In the genomic region with DNA sequence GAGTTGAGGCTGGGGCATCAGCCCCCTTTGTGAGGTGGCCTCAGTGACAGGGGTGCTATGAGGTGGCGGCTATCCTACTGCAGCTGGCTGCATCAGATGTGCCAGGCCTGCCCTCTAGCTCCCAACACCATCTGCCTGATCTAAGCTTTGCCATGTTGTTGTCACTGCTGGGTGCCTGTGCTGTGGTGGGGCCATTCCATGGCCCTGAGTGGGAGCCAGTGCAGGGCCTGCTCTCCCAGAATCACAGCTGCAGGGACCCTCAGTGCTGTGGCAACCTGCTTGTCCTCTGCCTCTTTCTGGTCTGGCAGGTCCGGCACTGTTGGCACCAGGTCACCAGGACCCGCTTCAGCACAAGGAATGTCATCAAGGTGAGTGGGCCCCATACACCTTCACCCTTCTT, we compare ENCODE assay signal across 17 cellular contexts. TPM values are rescaled to one million over a fixed set of nuclear protein-coding genes. Genes with fewer than 3 reads are reported as not detected.
DNase-seq lines count a peak whose midpoint lies in the region; ATAC-seq and TF ChIP-seq lines count a peak whose summit lies in the region.
"Had no signal": no experiment of that assay in that cellular context is flagged by ENCODE, and none has a peak within 500 bp of the region (broad histone marks: within the 10 kb centered on the region; RNA-seq: fewer than 3 reads in every experiment).

No MANE protein-coding gene starts in this region.

- DNase-seq in DND-41 (no peak), natural killer cell (no peak), HCEC 1CT (no peak)
- DNase-seq: activated CD4-positive, CD25-positive, alpha-beta regulatory T cell treated with anti-CD3 and anti-CD28 coated beads, Interleukin-2, amount 50 U/mL, for 72 hours; activated gamma-delta T cell treated with Interleukin-2 at 50 U/mL for 16 hours; caudate nucleus; glutamatergic neuron; islet precursor cell; NCI-H187; NCI-H526 had no signal

- peak overlapping the region; percentile 2; the same call in 1 of the 2 replicates for H3K4me2 ChIP-seq in BLaER1
- H3K4me2 ChIP-seq in DND-41 (ENCODE audit: insufficient read depth, low read length) = peak overlapping the region; percentile 7

- peaks cover 25% of the 10 kb centered on the region for H3K4me1 Mint-ChIP-seq in activated naive CD8-positive, alpha-beta T cell (ENCODE audit: low read depth)
- peaks cover 19 to 23% of the 10 kb centered on the region in 2 donors for H3K4me1 Mint-ChIP-seq in natural killer cell

- no peaks in the 10 kb centered on the region for H3K9me3 Mint-ChIP-seq in activated naive CD8-positive, alpha-beta T cell (ENCODE audit: low read depth)
- no peaks in the 10 kb centered on the region for H3K9me3 Mint-ChIP-seq in natural killer cell

- H3K9ac ChIP-seq in BLaER1 (no peak overlapping the region; the same call in 1 of the 2 replicates), DND-41 (ENCODE audit: low read depth, low read length) (peak overlapping the region; percentile 97; the same call in 1 of the 2 replicates)
- H3K9ac ChIP-seq: parathyroid adenoma had no signal

- H3K27ac ChIP-seq in BLaER1 (peak overlapping the region; percentile 29), DND-41 (ENCODE audit: low read length) (no peak overlapping the region)
- H3K27ac ChIP-seq: parathyroid adenoma, suprapubic skin had no signal

- H3K36me3 ChIP-seq in BLaER1 = no peaks in the 10 kb centered on the region; the same call in 1 of the 2 replicates
- peaks cover 16% of the 10 kb centered on the region for H3K36me3 ChIP-seq in DND-41 (ENCODE audit: insufficient read depth, low read length)

- ATAC-seq in DND-41 (ENCODE audit: insufficient read depth, low read depth) (no peak), natural killer cell (no peak), HG03442 (IDR thresholded peaks at IDR 0.05; ENCODE audit: unreplicated experiment) (no peak), GM19023 (IDR thresholded peaks at IDR 0.05; ENCODE audit: unreplicated experiment) (no peak), HG02642 (IDR thresholded peaks at IDR 0.05; ENCODE audit: poor library complexity, unreplicated experiment) (no peak)

- no peak overlapping the region for H2AFZ ChIP-seq in DND-41 (ENCODE audit: low read depth, low read length)
- H2AFZ ChIP-seq: parathyroid adenoma had no signal

- H3K36me3 Mint-ChIP-seq in activated naive CD8-positive, alpha-beta T cell = no peaks in the 10 kb centered on the region
- no peaks in the 10 kb centered on the region for H3K36me3 Mint-ChIP-seq in natural killer cell

- peak overlapping the region; percentile 78 for H3K27ac Mint-ChIP-seq in activated naive CD8-positive, alpha-beta T cell
- H3K27ac Mint-ChIP-seq in natural killer cell = peak overlapping the region; percentile 97 to 98

- peaks cover 40% of the 10 kb centered on the region for H3K79me2 ChIP-seq in DND-41 (ENCODE audit: insufficient read depth, low read length)

- H3K4me3 Mint-ChIP-seq in activated naive CD8-positive, alpha-beta T cell = peak overlapping the region; percentile 97
- H3K4me3 Mint-ChIP-seq in natural killer cell = peak overlapping the region; percentile 97

- H3K27me3 ChIP-seq in BLaER1 (no peaks in the 10 kb centered on the region), DND-41 (ENCODE audit: insufficient read depth, low read length, poor library complexity) (no peaks in the 10 kb centered on the region)
- H3K27me3 ChIP-seq: suprapubic skin had no signal

- intact Hi-C loops in natural killer cell (cut with micrococcal nuclease) = no loop called here

- H3K9me3 ChIP-seq in BLaER1 (no peaks in the 10 kb centered on the region), DND-41 (ENCODE audit: insufficient read depth, low read length, severe bottlenecking) (no peaks in the 10 kb centered on the region)
- H3K9me3 ChIP-seq: suprapubic skin had no signal

- H3K27me3 Mint-ChIP-seq in activated naive CD8-positive, alpha-beta T cell = no peaks in the 10 kb centered on the region
- no peaks in the 10 kb centered on the region for H3K27me3 Mint-ChIP-seq in natural killer cell (ENCODE audit: low read depth in 2 of 2)

- H4K20me1 ChIP-seq in BLaER1 (peaks cover 23% of the 10 kb centered on the region; the same call in 1 of the 2 replicates), DND-41 (ENCODE audit: insufficient read depth, low read length) (peaks cover 12% of the 10 kb centered on the region; the same call in 1 of the 2 replicates)

- no peak overlapping the region for H3K4me3 ChIP-seq in BLaER1
- no peak overlapping the region for H3K4me3 ChIP-seq in DND-41 (ENCODE audit: low read depth in 1 of 2, low read length in 2 of 2)
- H3K4me3 ChIP-seq: suprapubic skin had no signal

- no peak for TF ChIP-seq CTCF in DND-41 (IDR thresholded peaks at IDR 0.05; ENCODE audit: borderline replicate concordance, extremely low read depth, low read length, poor library complexity, severe bottlenecking)
- no peak for TF ChIP-seq CTCF in natural killer cell (IDR thresholded peaks at IDR 0.05)

- peaks cover 41% of the 10 kb centered on the region for H3K4me1 ChIP-seq in BLaER1
- H3K4me1 ChIP-seq in DND-41 (ENCODE audit: insufficient read depth, low read length) = peaks cover 33% of the 10 kb centered on the region
- H3K4me1 ChIP-seq: parathyroid adenoma had no signal

RNA-seq across cellular contexts. Expression of a gene that starts 1.8 kb away (rescaled TPM):
- 100 to 1,000 TPM in 2 of 3 donors, 10 to 100 TPM in 1; 100.0 to 106 (median 101) TPM for total RNA-seq in natural killer cell

RNA-seq across cellular contexts. Expression of a gene that starts 8.8 kb away (rescaled TPM):
- 10 to 100 TPM; 44.7 to 75.6 (median 50.3) TPM for total RNA-seq in natural killer cell
